Comparison of ENCODE assay signal across 28 cellular contexts in genomic region chr3:135908737-135909136, GRCh38.
"Had no signal": no experiment of that assay in that cellular context is flagged by ENCODE, and none has a peak within 500 bp of the region (broad histone marks: within the 10 kb centered on the region; RNA-seq: fewer than 3 reads in every experiment).

No MANE protein-coding gene starts in this region.

- H3K9me3 Mint-ChIP-seq: activated CD8-positive, alpha-beta T cell treated with anti-CD3 and anti-CD28 coated beads for 36 hours; activated naive CD8-positive, alpha-beta T cell treated with anti-CD3 and anti-CD28 coated beads, Interleukin-2, amount 50 U/mL, for 24 hours; activated T-cell treated with anti-CD3 and anti-CD28 coated beads, Interleukin-2, amount 50 U/mL, for 4 hours; activated T-helper 17 cell treated with anti-CD3 and anti-CD28 coated beads, Interleukin-2, amount 50 U/mL, for 72 hours; central memory CD8-positive, alpha-beta T cell; nephron; stimulated activated naive B cell treated with anti-CD40 and anti-IgM and Interleukin-4, amounts not matched to agents 10 μg/mL and 1 μg/mL and 100 μg/mL, for 72 hours; T-helper 1 cell treated with Interleukin-12 subunit alpha and Interleukin-12 subunit beta and Interleukin-4 antibody, amounts not matched to agents 30 μg/mL and 1 μg/mL, for 36 hours; WTC11 had no signal

- FAIRE-seq: colon, endometrium had no signal

- H3K27me3 ChIP-seq: gastroesophageal sphincter, hepatocyte, stomach, upper lobe of right lung had no signal

- H3K27ac Mint-ChIP-seq: activated CD8-positive, alpha-beta T cell treated with anti-CD3 and anti-CD28 coated beads for 36 hours; activated naive CD8-positive, alpha-beta T cell treated with anti-CD3 and anti-CD28 coated beads, Interleukin-2, amount 50 U/mL, for 24 hours; activated T-helper 17 cell treated with anti-CD3 and anti-CD28 coated beads, Interleukin-2, amount 50 U/mL, for 72 hours; nephron; stimulated activated naive B cell treated with anti-CD40 and anti-IgM and Interleukin-4, amounts not matched to agents 10 μg/mL and 1 μg/mL and 100 μg/mL, for 72 hours; T-helper 1 cell treated with Interleukin-12 subunit alpha and Interleukin-12 subunit beta and Interleukin-4 antibody, amounts not matched to agents 30 μg/mL and 1 μg/mL, for 36 hours; WTC11 had no signal

- ATAC-seq: activated CD8-positive, alpha-beta T cell treated with anti-CD3 and anti-CD28 coated beads for 36 hours; activated naive CD8-positive, alpha-beta T cell treated with anti-CD3 and anti-CD28 coated beads, Interleukin-2, amount 50 U/mL, for 24 hours; activated T-cell treated with anti-CD3 and anti-CD28 coated beads, Interleukin-2, amount 50 U/mL, for 4 hours; activated T-helper 17 cell treated with anti-CD3 and anti-CD28 coated beads, Interleukin-2, amount 50 U/mL, for 72 hours; gastroesophageal sphincter; left cardiac atrium; left ventricle myocardium superior; stimulated activated naive B cell treated with anti-CD40 and anti-IgM and Interleukin-4, amounts not matched to agents 10 μg/mL and 1 μg/mL and 100 μg/mL, for 72 hours had no signal

- DNase-seq: activated CD4-positive, alpha-beta T cell treated with anti-CD3 and anti-CD28 coated beads for 1 hour; activated CD4-positive, alpha-beta T cell treated with anti-CD3 and anti-CD28 coated beads, Interleukin-2, amount 50 U/mL, for 1 hour; activated CD8-positive, alpha-beta T cell treated with anti-CD3 and anti-CD28 coated beads for 36 hours; activated gamma-delta T cell treated with Interleukin-2 at 50 U/mL for 16 hours; activated naive CD4-positive, alpha-beta T cell treated with anti-CD3 and anti-CD28 coated beads, Interleukin-2, amount 50 U/mL, for 16 hours; activated naive CD8-positive, alpha-beta T cell treated with anti-CD3 and anti-CD28 coated beads, Interleukin-2, amount 50 U/mL, for 24 hours; activated T-cell treated with anti-CD3 and anti-CD28 coated beads, Interleukin-2, amount 50 U/mL, for 4 hours; effector CD8-positive, alpha-beta T cell; left cardiac atrium; left ventricle myocardium superior; retina; stimulated activated CD4-positive, alpha-beta T cell treated with anti-CD3 and anti-CD28 coated beads, Interleukin-15, amount 100 ng/mL, for 24 hours; stimulated activated CD4-positive, alpha-beta T cell treated with anti-CD3 and anti-CD28 coated beads, Interleukin-2, amount 100 ng/mL, for 24 hours; stimulated activated naive B cell treated with anti-CD40 and anti-IgM and Interleukin-4, amounts not matched to agents 10 μg/mL and 1 μg/mL and 100 μg/mL, for 72 hours; stomach; T-helper 9 cell; tibial artery; upper lobe of right lung had no signal

- H3K9me3 ChIP-seq: gastroesophageal sphincter, prostate gland, stomach, tibial artery, upper lobe of right lung had no signal

- H3K36me3 Mint-ChIP-seq: stimulated activated naive B cell treated with anti-CD40 and anti-IgM and Interleukin-4, amounts not matched to agents 10 μg/mL and 1 μg/mL and 100 μg/mL, for 72 hours; WTC11 had no signal

- H3K4me3 ChIP-seq: gastroesophageal sphincter, hepatocyte, prostate gland, stomach, tibial artery, upper lobe of right lung had no signal

- H3K27ac ChIP-seq: gastroesophageal sphincter, hepatocyte, prostate gland, stomach, tibial artery, upper lobe of right lung had no signal

- H3K4me1 Mint-ChIP-seq: activated naive CD8-positive, alpha-beta T cell treated with anti-CD3 and anti-CD28 coated beads, Interleukin-2, amount 50 U/mL, for 24 hours; activated T-helper 17 cell treated with anti-CD3 and anti-CD28 coated beads, Interleukin-2, amount 50 U/mL, for 72 hours; central memory CD8-positive, alpha-beta T cell; stimulated activated naive B cell treated with anti-CD40 and anti-IgM and Interleukin-4, amounts not matched to agents 10 μg/mL and 1 μg/mL and 100 μg/mL, for 72 hours had no signal

- H3K36me3 ChIP-seq: gastroesophageal sphincter, prostate gland, stomach, tibial artery, upper lobe of right lung had no signal

- H3K79me2 ChIP-seq: hepatocyte had no signal

- H3K27me3 Mint-ChIP-seq: activated CD8-positive, alpha-beta T cell treated with anti-CD3 and anti-CD28 coated beads for 36 hours; activated naive CD8-positive, alpha-beta T cell treated with anti-CD3 and anti-CD28 coated beads, Interleukin-2, amount 50 U/mL, for 24 hours; stimulated activated naive B cell treated with anti-CD40 and anti-IgM and Interleukin-4, amounts not matched to agents 10 μg/mL and 1 μg/mL and 100 μg/mL, for 72 hours had no signal

- H3K4me3 Mint-ChIP-seq: activated CD8-positive, alpha-beta T cell treated with anti-CD3 and anti-CD28 coated beads for 36 hours; activated naive CD8-positive, alpha-beta T cell treated with anti-CD3 and anti-CD28 coated beads, Interleukin-2, amount 50 U/mL, for 24 hours; activated T-cell treated with anti-CD3 and anti-CD28 coated beads, Interleukin-2, amount 50 U/mL, for 4 hours; activated T-helper 17 cell treated with anti-CD3 and anti-CD28 coated beads, Interleukin-2, amount 50 U/mL, for 72 hours; central memory CD8-positive, alpha-beta T cell; nephron; stimulated activated naive B cell treated with anti-CD40 and anti-IgM and Interleukin-4, amounts not matched to agents 10 μg/mL and 1 μg/mL and 100 μg/mL, for 72 hours; T-helper 1 cell treated with Interleukin-12 subunit alpha and Interleukin-12 subunit beta and Interleukin-4 antibody, amounts not matched to agents 30 μg/mL and 1 μg/mL, for 36 hours; WTC11 had no signal

- H3K4me2 ChIP-seq: hepatocyte had no signal

- H3K4me1 ChIP-seq: gastroesophageal sphincter, tibial artery, upper lobe of right lung had no signal

- H2AFZ ChIP-seq: hepatocyte had no signal
